In the genomic region with DNA sequence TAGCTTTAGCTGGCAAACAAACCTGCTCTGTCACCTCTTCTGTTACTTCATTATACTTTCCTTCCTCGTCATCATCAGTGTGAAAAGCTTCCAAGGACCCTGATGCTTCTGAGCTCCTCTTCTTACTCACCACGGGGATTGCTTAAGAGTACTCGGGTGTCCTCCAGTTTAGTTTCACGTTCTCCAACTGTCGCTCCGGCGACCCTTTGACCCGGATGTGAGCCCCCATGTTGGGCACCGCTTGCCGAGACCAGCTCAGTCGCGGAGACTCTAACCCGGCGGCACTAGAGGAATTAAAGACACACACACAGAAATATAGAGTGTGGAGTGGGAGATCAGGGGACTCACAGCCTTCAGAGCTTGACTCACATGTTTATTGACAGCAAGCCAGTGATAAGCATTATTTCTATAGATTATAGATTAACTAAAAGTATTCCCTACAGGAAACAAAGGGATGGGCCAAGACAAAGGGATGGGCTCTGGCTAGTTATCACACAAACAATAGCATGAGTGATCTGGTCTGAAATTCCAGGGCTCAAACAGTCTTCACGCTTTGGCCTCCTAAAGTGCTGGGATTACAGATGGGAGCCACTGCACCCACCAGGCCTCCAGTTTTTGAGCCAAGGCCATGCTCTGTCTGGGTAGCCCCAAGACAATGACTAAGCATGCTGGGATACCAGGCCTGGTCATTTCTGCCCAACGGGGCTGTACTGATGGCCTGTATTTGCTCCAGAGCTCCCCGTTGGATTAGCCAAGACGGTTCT, we compare ENCODE assay signal across 18 cellular contexts. TPM values are rescaled to one million over a fixed set of nuclear protein-coding genes. Genes with fewer than 3 reads are reported as not detected.
DNase-seq lines count a peak whose midpoint lies in the region; ATAC-seq, FAIRE-seq and TF ChIP-seq lines count a peak whose summit lies in the region.
"Had no signal": no experiment of that assay in that cellular context is flagged by ENCODE, and none has a peak within 500 bp of the region (broad histone marks: within the 10 kb centered on the region; RNA-seq: fewer than 3 reads in every experiment).

No MANE protein-coding gene starts in this region.

- peaks cover 18% of the 10 kb centered on the region; the same call in 2 of the 3 replicates for H3K36me3 Mint-ChIP-seq in GM23338 (ENCODE audit: low read depth)
- peaks cover 4 to 34% (median 13%) of the 10 kb centered on the region in 3 donors for H3K36me3 Mint-ChIP-seq in naive thymus-derived CD8-positive, alpha-beta T cell
- H3K36me3 Mint-ChIP-seq: brain had no signal

- no peak for TF ChIP-seq CTCF in GM23338 (conservative IDR thresholded peaks at IDR 0.05; ENCODE audit: low read depth in 2 of 2)
- TF ChIP-seq CTCF in bronchial epithelial cell (IDR thresholded peaks at IDR 0.05; ENCODE audit: insufficient read depth, low read length, severe bottlenecking), result no peak
- TF ChIP-seq CTCF in thyroid gland (IDR thresholded peaks at IDR 0.05), result no peak

- H3K4me1 Mint-ChIP-seq in GM23338, result peaks cover 19% of the 10 kb centered on the region
- H3K4me1 Mint-ChIP-seq in naive thymus-derived CD8-positive, alpha-beta T cell, result peaks cover 27 to 43% (median 31%) of the 10 kb centered on the region in 4 donors

- H3K79me2 ChIP-seq in GM23338 (replicated peaks; ENCODE audit: insufficient read depth), result no peaks in the 10 kb centered on the region

- no peaks in the 10 kb centered on the region for H3K36me3 ChIP-seq in GM23338 (ENCODE audit: insufficient read depth)
- no peaks in the 10 kb centered on the region for H3K36me3 ChIP-seq in bronchial epithelial cell (ENCODE audit: control insufficient read depth, insufficient read depth, low read length)
- no peaks in the 10 kb centered on the region for H3K36me3 ChIP-seq in aorta (ENCODE audit: control insufficient read depth in 1 of 2, insufficient read depth in 2 of 2, low read length in 1 of 2)
- no peaks in the 10 kb centered on the region for H3K36me3 ChIP-seq in thyroid gland
- H3K36me3 ChIP-seq: left ventricle myocardium inferior had no signal

- H3K27ac ChIP-seq in GM23338 (ENCODE audit: low read depth) (no peak overlapping the region), aorta (ENCODE audit: low read depth in 1 of 2, low read length in 2 of 2) (peak overlapping the region in 1 of 2 donors; percentile 10), thyroid gland (peak overlapping the region in 1 of 3 donors; percentile 20)
- H3K27ac ChIP-seq: left ventricle myocardium inferior had no signal

- TF ChIP-seq POLR2A in GM12891 (IDR thresholded peaks at IDR 0.05; ENCODE audit: low read depth, low read length) (no peak), thyroid gland (IDR thresholded peaks at IDR 0.05) (no peak)

- peak overlapping the region; percentile 56 for H2AFZ ChIP-seq in GM23338

- peaks cover 9% of the 10 kb centered on the region; the same call in 1 of the 2 replicates for H3K4me1 ChIP-seq in GM23338 (ENCODE audit: insufficient read depth)
- no peaks in the 10 kb centered on the region for H3K4me1 ChIP-seq in aorta (ENCODE audit: control insufficient read depth in 1 of 2, insufficient read depth in 2 of 2, low read length in 2 of 2)
- peaks cover 20 to 43% of the 10 kb centered on the region in 2 donors for H3K4me1 ChIP-seq in thyroid gland

- peak; percentile 24 for ATAC-seq in GM23338
- no peak for ATAC-seq in naive thymus-derived CD8-positive, alpha-beta T cell
- ATAC-seq in aorta (ENCODE audit: low FRiP score), result no peak
- no peak for ATAC-seq in HG03175 (IDR thresholded peaks at IDR 0.05; ENCODE audit: unreplicated experiment)

- H3K4me2 ChIP-seq in GM23338, result no peak overlapping the region

- H3K27me3 Mint-ChIP-seq in GM23338 (ENCODE audit: insufficient read depth, low read depth, poor library complexity), result peaks cover 8% of the 10 kb centered on the region
- H3K27me3 Mint-ChIP-seq in naive thymus-derived CD8-positive, alpha-beta T cell, result no peaks in the 10 kb centered on the region

- peaks cover 23% of the 10 kb centered on the region for H3K9me3 Mint-ChIP-seq in GM23338
- peaks cover 0 to 3% (median 0%) of the 10 kb centered on the region in 9 donors for H3K9me3 Mint-ChIP-seq in naive thymus-derived CD8-positive, alpha-beta T cell

- intact Hi-C loops in aorta (cut with DNase I) (loop anchor here in 1 of 2 donors (5.0 kb wide), 1 partner anchor 46 kb away; no protein-coding TSS in a partner anchor), thyroid gland (cut with DNase I) (no loop called here)

- H4K20me1 ChIP-seq in GM23338 (replicated peaks; ENCODE audit: insufficient read depth), result no peaks in the 10 kb centered on the region

- DNase-seq in GM23338 (ENCODE audit: low spot score), result no peak
- DNase-seq in NOMO-1 treated with DMSO at 0.1 percent for 48 hours (lab: John Stamatoyannopoulos, UW; ENCODE audit: unreplicated experiment), result peak; percentile 78
- DNase-seq in bronchial epithelial cell (ENCODE audit: low read depth), result peak; percentile 49
- DNase-seq in naive thymus-derived CD8-positive, alpha-beta T cell, result no peak
- no peak for DNase-seq in GM12891 (ENCODE audit: insufficient read length, low spot score)
- no peak for DNase-seq in aorta
- DNase-seq in thyroid gland, result no peak
- DNase-seq: activated effector memory CD4-positive, alpha-beta T cell treated with anti-CD3 and anti-CD28 coated beads, Interleukin-2, amount 50 U/mL, for 16 hours; AML-193; effector CD4-positive, alpha-beta T cell; left ventricle myocardium inferior; NCI-H1417 treated with DMSO at 0.1 percent for 48 hours; NCI-H226; substantia nigra had no signal

- no peaks in the 10 kb centered on the region for H3K9me2 ChIP-seq in GM23338 (ENCODE audit: insufficient read depth)

- FAIRE-seq in bronchial epithelial cell (lab: Jason Lieb, UNC) (no peak), GM12891 (lab: Jason Lieb, UNC) (no peak)
- FAIRE-seq: G401.6 had no signal

- H3K4me3 Mint-ChIP-seq in GM23338, result no peak overlapping the region
- peak overlapping the region in 4 of 10 donors; percentile 1 to 45 (median 19) for H3K4me3 Mint-ChIP-seq in naive thymus-derived CD8-positive, alpha-beta T cell

- H3K9me3 ChIP-seq in aorta (ENCODE audit: control insufficient read depth, low read length) (no peaks in the 10 kb centered on the region), thyroid gland (no peaks in the 10 kb centered on the region)
- H3K9me3 ChIP-seq: left ventricle myocardium inferior had no signal

- H3F3A ChIP-seq in GM23338 (replicated peaks; ENCODE audit: low read depth), result peaks cover 5% of the 10 kb centered on the region; the same call in 1 of the 2 replicates

- H3K27me3 ChIP-seq in GM23338 (ENCODE audit: insufficient read depth) (no peaks in the 10 kb centered on the region), bronchial epithelial cell (ENCODE audit: control insufficient read depth, insufficient read depth, low read length) (no peaks in the 10 kb centered on the region), aorta (ENCODE audit: control insufficient read depth in 1 of 2, insufficient read depth in 2 of 2, low read length in 1 of 2) (no peaks in the 10 kb centered on the region), thyroid gland (no peaks in the 10 kb centered on the region)

- H3K4me3 ChIP-seq in GM23338 (no peak overlapping the region), bronchial epithelial cell (ENCODE audit: low read depth, low read length) (no peak overlapping the region), aorta (ENCODE audit: low read length in 2 of 2) (no peak overlapping the region), thyroid gland (replicated peaks in 1 of 3) (no peak overlapping the region)
- H3K4me3 ChIP-seq: left ventricle myocardium inferior had no signal

- 82 to 86% methylated on average over 18 of the region's 18 CpGs for WGBS in aorta, 2 donors
- WGBS in thyroid gland, 2 donors, result 67 to 70% methylated on average over 18 of the region's 18 CpGs

- POLR2A ChIA-PET in naive thymus-derived CD8-positive, alpha-beta T cell (lab: Charles Lee), result interaction anchor here (0.5 to 44.1 kb wide), 7 partner anchors 8 to 756 kb away, joined by 3 to 1378 read pairs (median 7); partner anchors contain the start of genes CA6 and ENO1

- H3K27ac Mint-ChIP-seq in GM23338, result no peak overlapping the region
- peak overlapping the region in 7 of 10 donors; percentile 43 to 90 (median 78) for H3K27ac Mint-ChIP-seq in naive thymus-derived CD8-positive, alpha-beta T cell

TF ChIP-seq in GM23338, 12 proteins besides CTCF, POLR2A, EP300 and RAD21 (continues in another document):
- TF ChIP-seq POLR2AphosphoS5 (IDR thresholded peaks at IDR 0.05; ENCODE audit: low read depth), result no peak
- TF ChIP-seq JUNB (IDR thresholded peaks at IDR 0.05; ENCODE audit: unreplicated experiment), result no peak
- TF ChIP-seq EZH2phosphoT487 (IDR thresholded peaks at IDR 0.05; ENCODE audit: unreplicated experiment), result no peak

TF ChIP-seq in GM12891, 5 proteins besides CTCF, POLR2A, EP300 and RAD21:
- TF ChIP-seq PAX5 (IDR thresholded peaks at IDR 0.05; ENCODE audit: insufficient read depth, low read length, severe bottlenecking), result no peak
- no peak for TF ChIP-seq POU2F2 (IDR thresholded peaks at IDR 0.05; ENCODE audit: low read depth, low read length)
- no peak for TF ChIP-seq SPI1 (IDR thresholded peaks at IDR 0.05; ENCODE audit: low read depth, low read length)
- no peak for TF ChIP-seq POLR2AphosphoS5 (IDR thresholded peaks at IDR 0.05; ENCODE audit: low read depth, low read length)
- TF ChIP-seq TAF1 (IDR thresholded peaks at IDR 0.05; ENCODE audit: low read depth, low read length), result no peak

RNA-seq across cellular contexts. Expression of gene ENO1, which starts 30.1 kb away (rescaled TPM):
- 1,517 and 1,831 TPM in 2 replicates for total RNA-seq in GM23338 (2014; rRNA removed; shearing (Covaris generic))
- 882 and 910 TPM in 2 replicates for polyA plus RNA-seq in GM23338 (2016; fragmentation: Nextera tagmentation; extraction: Ambion mirVana)
- 981 and 1,539 TPM in 2 replicates for total RNA-seq in bronchial epithelial cell
- 100 to 1,000 TPM; 225 to 228 TPM for total RNA-seq in naive thymus-derived CD8-positive, alpha-beta T cell
- 1,000 to 10,000 TPM in 2 of 3 donors, 100 to 1,000 TPM in 1; 873 to 1,190 (median 1,047) TPM for polyA plus RNA-seq in naive thymus-derived CD8-positive, alpha-beta T cell
- 2,629 TPM for polyA plus RNA-seq in GM12891 (2012; ENCODE audit: low read depth, missing spikeins)
- 100 to 1,000 TPM; 542 to 688 TPM for total RNA-seq in aorta
- 100 to 1,000 TPM; 333 to 514 TPM for polyA plus RNA-seq in aorta
- total RNA-seq in thyroid gland, result 100 to 1,000 TPM; 355 to 741 (median 478) TPM

RNA-seq across cellular contexts. Expression of gene CA6, which starts 37.1 kb away (rescaled TPM):
- total RNA-seq in GM23338 (2014; rRNA removed; shearing (Covaris generic)), result not detected in 2 replicates
- polyA plus RNA-seq in GM23338 (2016; fragmentation: Nextera tagmentation; extraction: Ambion mirVana) (not detected in 2 replicates), aorta (not detected)
- total RNA-seq in bronchial epithelial cell (not detected in 2 replicates), aorta (not detected), thyroid gland (not detected)
- total RNA-seq in naive thymus-derived CD8-positive, alpha-beta T cell, result 10 to 100 TPM; 11.3 to 11.5 TPM
- 10 to 100 TPM in 2 of 3 donors, 1 to 10 TPM in 1; 5.9 to 53.7 (median 17.1) TPM for polyA plus RNA-seq in naive thymus-derived CD8-positive, alpha-beta T cell
- not detected for polyA plus RNA-seq in GM12891 (2012; ENCODE audit: low read depth, missing spikeins)
- total RNA-seq: left ventricle myocardium inferior, renal cortical epithelial cell had no signal

Comparison
In these comparisons a context has a peak if more than half of its experiments do, and no peak if none do; other contexts are left out.
1. DNase-seq: peak in NOMO-1 treated with DMSO at 0.1 percent for 48 hours (single experiment) and bronchial epithelial cell (single experiment); none in GM23338 (single experiment), naive thymus-derived CD8-positive, alpha-beta T cell (0 of 10), GM12891 (single experiment), aorta (0 of 2) and thyroid gland (0 of 2).
2. RNA of gene CA6, which starts 37.1 kb away (total RNA-seq): 11.3 to 11.5 TPM in naive thymus-derived CD8-positive, alpha-beta T cell; not detected in GM23338, not detected in bronchial epithelial cell, not detected in aorta and not detected in thyroid gland; every median in the first group is over 10 times any median in the second.